In the genomic region with DNA sequence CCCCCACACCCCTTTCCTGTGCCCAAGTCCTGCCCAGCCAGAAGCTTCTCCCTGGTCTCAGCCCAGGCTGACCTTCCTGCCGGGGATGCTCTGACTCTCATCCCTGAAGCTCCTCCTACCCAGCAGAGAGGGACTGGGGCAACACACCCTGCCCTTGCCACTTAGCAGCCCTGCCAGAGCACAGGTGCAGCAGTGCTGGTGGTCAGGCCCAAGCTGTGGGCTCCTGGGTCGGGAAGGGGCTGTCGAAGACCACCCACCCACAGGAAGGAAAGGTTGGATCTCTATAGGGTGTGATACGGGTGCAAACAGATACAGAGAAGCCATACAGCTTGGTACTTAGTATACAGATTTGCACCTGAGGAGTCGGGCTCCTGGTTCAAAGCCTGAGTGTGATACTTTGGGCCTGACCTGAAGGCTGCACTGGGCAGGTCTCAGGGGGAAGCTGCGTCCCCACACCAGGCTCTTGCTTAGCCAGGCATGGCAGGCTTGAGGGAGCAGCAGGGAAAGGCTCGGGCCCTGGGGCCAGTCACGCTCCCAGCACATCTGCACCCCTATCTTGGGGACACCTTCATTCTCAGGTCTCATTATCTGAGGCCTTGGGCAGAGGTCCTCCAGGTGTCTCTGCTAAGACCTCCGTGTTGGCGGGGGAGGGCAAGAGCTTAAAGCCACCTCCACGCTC, we compare ENCODE assay signal across 32 cellular contexts. TPM values are rescaled to one million over a fixed set of nuclear protein-coding genes. Genes with fewer than 3 reads are reported as not detected.
"Had no signal": no experiment of that assay in that cellular context is flagged by ENCODE, and none has a peak within 500 bp of the region (broad histone marks: within the 10 kb centered on the region; RNA-seq: fewer than 3 reads in every experiment).

No MANE protein-coding gene starts in this region.

- H3K27me3 Mint-ChIP-seq: activated CD8-positive, alpha-beta T cell treated with anti-CD3 and anti-CD28 coated beads for 36 hours; activated naive CD8-positive, alpha-beta T cell treated with anti-CD3 and anti-CD28 coated beads for 36 hours had no signal

- H3K4me3 ChIP-seq: SJCRH30, SK-N-MC had no signal

- H3K4me3 Mint-ChIP-seq: activated CD8-positive, alpha-beta T cell treated with anti-CD3 and anti-CD28 coated beads for 36 hours; activated naive CD8-positive, alpha-beta T cell treated with anti-CD3 and anti-CD28 coated beads for 36 hours; activated T-cell treated with anti-CD3 and anti-CD28 coated beads, Interleukin-2, amount 50 U/mL, for 4 hours; activated T-helper 1 cell treated with anti-CD3 and anti-CD28 coated beads, Interleukin-12 subunit alpha, Interleukin-12 subunit beta, Interleukin-2, Interleukin-4 antibody, amounts not matched to agents 30 ng/mL and 10 ng/mL and 1 ng/mL, durations not matched to agents 14 hours and 24 hours and 36 hours had no signal

- H3K9me3 ChIP-seq: SJCRH30 had no signal

- H3K9me3 Mint-ChIP-seq: activated CD8-positive, alpha-beta T cell treated with anti-CD3 and anti-CD28 coated beads for 36 hours; activated naive CD8-positive, alpha-beta T cell treated with anti-CD3 and anti-CD28 coated beads for 36 hours; activated T-cell treated with anti-CD3 and anti-CD28 coated beads, Interleukin-2, amount 50 U/mL, for 4 hours; activated T-helper 1 cell treated with anti-CD3 and anti-CD28 coated beads, Interleukin-12 subunit alpha, Interleukin-12 subunit beta, Interleukin-2, Interleukin-4 antibody, amounts not matched to agents 30 ng/mL and 10 ng/mL and 1 ng/mL, durations not matched to agents 14 hours and 24 hours and 36 hours had no signal

- H3K27ac Mint-ChIP-seq: activated CD8-positive, alpha-beta T cell treated with anti-CD3 and anti-CD28 coated beads for 36 hours; activated naive CD8-positive, alpha-beta T cell treated with anti-CD3 and anti-CD28 coated beads for 36 hours; activated T-helper 1 cell treated with anti-CD3 and anti-CD28 coated beads, Interleukin-12 subunit alpha, Interleukin-12 subunit beta, Interleukin-2, Interleukin-4 antibody, amounts not matched to agents 30 ng/mL and 10 ng/mL and 1 ng/mL, durations not matched to agents 14 hours and 24 hours and 36 hours had no signal

- H3K4me1 ChIP-seq: SJCRH30 had no signal

- DNase-seq: activated CD4-positive, alpha-beta T cell treated with anti-CD3 and anti-CD28 coated beads for 1 hour; activated CD4-positive, alpha-beta T cell treated with anti-CD3 and anti-CD28 coated beads for 48 hours; activated CD4-positive, alpha-beta T cell treated with anti-CD3 and anti-CD28 coated beads, Interleukin-2, amount 50 U/mL, for 4 hours; activated CD4-positive, CD25-positive, alpha-beta regulatory T cell; activated CD8-positive, alpha-beta T cell treated with anti-CD3 and anti-CD28 coated beads for 36 hours; activated naive CD4-positive, alpha-beta T cell treated with anti-CD3 and anti-CD28 coated beads, Interleukin-2, amount 50 U/mL, for 16 hours; activated naive CD8-positive, alpha-beta T cell treated with anti-CD3 and anti-CD28 coated beads for 36 hours; activated T-cell treated with anti-CD3 and anti-CD28 coated beads for 4 hours; activated T-cell treated with anti-CD3 and anti-CD28 coated beads, Interleukin-2, amount 50 U/mL, for 4 hours; amniotic stem cell; aorta; brain microvascular endothelial cell; MM.1S; MV-4-11; NCI-H1092; NCI-H1436 treated with DMSO at 0.1 percent for 48 hours; NCI-H1694 treated with DMSO at 0.1 percent for 48 hours; NCI-H2029; NCI-H345; NCI-H524 treated with DMSO at 0.1 percent for 48 hours; SHP77; SJCRH30; T1000; WERI-Rb-1 had no signal

- ATAC-seq: activated CD8-positive, alpha-beta T cell treated with anti-CD3 and anti-CD28 coated beads for 36 hours; activated T-cell treated with anti-CD3 and anti-CD28 coated beads, Interleukin-2, amount 50 U/mL, for 4 hours; Panc1 had no signal

- H3K27ac ChIP-seq: brain microvascular endothelial cell, KMS-11, SJCRH30, SK-N-MC, WERI-Rb-1 had no signal

- H3K27me3 ChIP-seq: brain microvascular endothelial cell, SJCRH30 had no signal

- H3K4me1 Mint-ChIP-seq: activated naive CD8-positive, alpha-beta T cell treated with anti-CD3 and anti-CD28 coated beads for 36 hours had no signal

- H3K36me3 Mint-ChIP-seq: activated naive CD8-positive, alpha-beta T cell treated with anti-CD3 and anti-CD28 coated beads for 36 hours had no signal

- H3K4me2 ChIP-seq: KMS-11 had no signal

- H3K9ac ChIP-seq: KMS-11 had no signal

- H3K36me3 ChIP-seq: brain microvascular endothelial cell, SJCRH30, WERI-Rb-1 had no signal

RNA-seq across cellular contexts. Expression of gene TCERG1L, which starts 47.3 kb away (rescaled TPM):
- total RNA-seq: activated CD8-positive, alpha-beta T cell treated with anti-CD3 and anti-CD28 coated beads for 36 hours; aorta; LHCN-M2; RPMI7951; SJCRH30; T-helper 1 cell treated with Interleukin-12 subunit alpha and Interleukin-12 subunit beta and Interleukin-4 antibody, amounts not matched to agents 30 ng/mL and 1 ng/mL, for 36 hours; T-helper 2 cell treated with Interferon-gamma antibody and Interleukin-4, amounts not matched to agents 100 ng/mL and 5 ng/mL, for 36 hours had no signal
- polyA plus RNA-seq: aorta had no signal
